ENCODE assay signal across 30 cellular contexts in genomic region chr5:105616599-105616998, GRCh38.
"Had no signal": no experiment of that assay in that cellular context is flagged by ENCODE, and none has a peak within 500 bp of the region (broad histone marks: within the 10 kb centered on the region; RNA-seq: fewer than 3 reads in every experiment).

No MANE protein-coding gene starts in this region.

- H3K27me3 ChIP-seq: brain microvascular endothelial cell, neutrophil, ovary, right atrium auricular region, stomach, suprapubic skin, tibial artery, upper lobe of right lung had no signal

- H3K36me3 ChIP-seq: brain microvascular endothelial cell, neutrophil, ovary, right atrium auricular region, stomach, suprapubic skin, tibial artery, upper lobe of right lung had no signal

- FAIRE-seq: astrocyte, endothelial cell of umbilical vein, keratinocyte had no signal

- ATAC-seq: activated CD8-positive, alpha-beta T cell treated with anti-CD3 and anti-CD28 coated beads for 36 hours; activated T-cell treated with anti-CD3 and anti-CD28 coated beads, Interleukin-2, amount 50 U/mL, for 4 hours; activated T-helper 17 cell treated with anti-CD3 and anti-CD28 coated beads, Interleukin-2, amount 50 U/mL, for 72 hours; effector memory CD8-positive, alpha-beta T cell; left cardiac atrium; stimulated activated naive B cell treated with anti-CD40 and anti-IgM and Interleukin-4, amounts not matched to agents 10 μg/mL and 1 μg/mL and 100 μg/mL, for 72 hours; upper lobe of right lung had no signal

- H3K4me3 ChIP-seq: coronary artery, ovary, right atrium auricular region, stomach, suprapubic skin, tibial artery, upper lobe of right lung had no signal

- H3K27ac ChIP-seq: brain microvascular endothelial cell, coronary artery, neutrophil, ovary, right atrium auricular region, stomach, suprapubic skin, tibial artery, upper lobe of right lung had no signal

- DNase-seq: activated B cell treated with CpG ODN at 0.5 μM for 24 hours; activated CD4-positive, alpha-beta T cell treated with anti-CD3 and anti-CD28 coated beads, Interleukin-2, amount 50 U/mL, for 1 hour; activated CD8-positive, alpha-beta T cell treated with anti-CD3 and anti-CD28 coated beads for 36 hours; activated gamma-delta T cell treated with Interleukin-2 at 50 U/mL for 16 hours; activated naive CD4-positive, alpha-beta T cell treated with anti-CD3 and anti-CD28 coated beads, Interleukin-2, amount 50 U/mL, for 16 hours; activated T-cell treated with anti-CD3 and anti-CD28 coated beads, Interleukin-2, amount 50 U/mL, for 4 hours; amniotic stem cell; brain microvascular endothelial cell; effector memory CD8-positive, alpha-beta T cell; foreskin fibroblast; head of caudate nucleus; hippocampal formation; left cardiac atrium; mammary epithelial cell; nephron progenitor cell; ovary; stimulated activated CD4-positive, alpha-beta T cell treated with anti-CD3 and anti-CD28 coated beads, Interleukin-15, amount 100 ng/mL, for 24 hours; stimulated activated CD4-positive, alpha-beta T cell treated with anti-CD3 and anti-CD28 coated beads, Interleukin-2, amount 100 ng/mL, for 24 hours; stimulated activated naive B cell treated with anti-CD40 and anti-IgM and Interleukin-4, amounts not matched to agents 10 μg/mL and 1 μg/mL and 100 μg/mL, for 72 hours; stomach; tibial artery; upper lobe of right lung had no signal
